9 cellular contexts compared by ENCODE assay signal in the genomic region with DNA sequence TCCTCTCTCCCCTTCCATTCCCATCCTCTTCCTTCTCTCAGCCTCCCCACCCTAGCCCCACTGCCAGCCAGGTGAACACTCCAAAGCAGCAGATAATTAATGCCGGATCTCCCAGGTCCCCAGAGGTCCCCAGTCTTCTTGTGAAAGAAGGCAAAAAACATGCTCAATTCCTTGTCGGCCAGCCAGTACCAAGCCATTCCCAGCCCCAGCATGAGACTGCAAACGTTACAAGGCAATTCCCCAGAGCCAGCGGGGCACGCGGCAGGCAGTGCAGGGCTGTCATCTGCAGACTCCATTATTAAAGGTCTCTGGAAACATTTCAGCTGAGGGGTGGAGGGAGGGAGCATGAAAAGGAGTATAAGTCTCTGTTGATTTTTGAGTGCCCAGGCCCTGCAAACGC.
A peak's percentile ranks its signal among the peaks of the same experiment; 100 is the strongest.
DNase-seq lines count a peak whose midpoint lies in the region; ATAC-seq and TF ChIP-seq lines count a peak whose summit lies in the region.
"Had no signal": no experiment of that assay in that cellular context is flagged by ENCODE, and none has a peak within 500 bp of the region (broad histone marks: within the 10 kb centered on the region; RNA-seq: fewer than 3 reads in every experiment).

No MANE protein-coding gene starts in this region.

- ATAC-seq in HG02798 (IDR thresholded peaks at IDR 0.05; ENCODE audit: poor library complexity, unreplicated experiment): no peak

- no peak for TF ChIP-seq CTCF in spleen (IDR thresholded peaks at IDR 0.05 in 8 of 11, conservative IDR thresholded peaks at IDR 0.05 in 3 of 11)

- H3K36me3 ChIP-seq in HUES6 (ENCODE audit: control insufficient read depth, insufficient read depth, low read length) (no peaks in the 10 kb centered on the region), iPS-18a (ENCODE audit: control insufficient read depth, low read depth, low read length) (no peaks in the 10 kb centered on the region), spleen (no peaks in the 10 kb centered on the region)
- no peaks in the 10 kb centered on the region for H3K36me3 ChIP-seq in effector memory CD4-positive, alpha-beta T cell (ENCODE audit: control insufficient read depth, insufficient read depth, low read length)

- H3K4me3 ChIP-seq in HUES6 (ENCODE audit: low read depth, low read length): no peak overlapping the region; the same call in 1 of the 2 replicates
- peak overlapping the region; percentile 27 for H3K4me3 ChIP-seq in iPS-18a (ENCODE audit: low read length)
- H3K4me3 ChIP-seq in spleen: no peak overlapping the region
- H3K4me3 ChIP-seq in effector memory CD4-positive, alpha-beta T cell (ENCODE audit: insufficient read depth, low read depth, low read length, poor library complexity, severe bottlenecking): no peak overlapping the region

- 66 to 77% (median 71%) methylated on average over 7 of the region's 7 CpGs for WGBS in spleen, 5 donors

- H3K27me3 ChIP-seq in HUES6 (ENCODE audit: control insufficient read depth, insufficient read depth, low read length) (no peaks in the 10 kb centered on the region), iPS-18a (ENCODE audit: control insufficient read depth, insufficient read depth, low read length) (no peaks in the 10 kb centered on the region), spleen (replicated peaks in 1 of 7) (no peaks in the 10 kb centered on the region)
- H3K27me3 ChIP-seq in effector memory CD4-positive, alpha-beta T cell (replicated peaks; ENCODE audit: control insufficient read depth, insufficient read depth, low read length, poor library complexity, severe bottlenecking): no peaks in the 10 kb centered on the region

- H3K4me1 ChIP-seq in HUES6 (ENCODE audit: control insufficient read depth, insufficient read depth, low read length) (peaks cover 64% of the 10 kb centered on the region), iPS-18a (ENCODE audit: control insufficient read depth, low read depth, low read length) (peaks cover 71% of the 10 kb centered on the region), spleen (peaks cover 45 to 98% (median 86%) of the 10 kb centered on the region in 6 donors)
- no peaks in the 10 kb centered on the region for H3K4me1 ChIP-seq in effector memory CD4-positive, alpha-beta T cell (ENCODE audit: control insufficient read depth, insufficient read depth, low read length, poor library complexity, severe bottlenecking)

- intact Hi-C loops in spleen (cut with DNase I; ENCODE audit: low total_unique reads): no loop called here

- H3K9me3 ChIP-seq in HUES6 (ENCODE audit: control insufficient read depth, insufficient read depth, low read depth, low read length) (no peaks in the 10 kb centered on the region), iPS-18a (ENCODE audit: control insufficient read depth, low read depth, low read length) (no peaks in the 10 kb centered on the region), spleen (no peaks in the 10 kb centered on the region)
- H3K9me3 ChIP-seq in effector memory CD4-positive, alpha-beta T cell (ENCODE audit: control insufficient read depth, low read length): no peaks in the 10 kb centered on the region

- peak overlapping the region; percentile 52 for H3K9ac ChIP-seq in HUES6 (ENCODE audit: low read length)
- H3K9ac ChIP-seq in iPS-18a (ENCODE audit: low read length): peak overlapping the region; percentile 21

- H3K27ac ChIP-seq in HUES6 (ENCODE audit: low read depth, low read length): peak overlapping the region; percentile 5; the same call in 1 of the 2 replicates
- H3K27ac ChIP-seq in iPS-18a (ENCODE audit: low read length): peak overlapping the region; percentile 63
- H3K27ac ChIP-seq in spleen: peak overlapping the region in 6 of 8 donors; percentile 33 to 82 (median 76)
- no peak overlapping the region for H3K27ac ChIP-seq in effector memory CD4-positive, alpha-beta T cell (ENCODE audit: insufficient read depth, low read length, poor library complexity, severe bottlenecking)

- no peak for TF ChIP-seq POLR2A in spleen (IDR thresholded peaks at IDR 0.05)

- DNase-seq in SK-N-DZ (ENCODE audit: low spot score) (peak; percentile 69), spleen (no peak), cerebellar cortex (ENCODE audit: low spot score) (no peak), dermis blood vessel endothelial cell (no peak)
- no peak for DNase-seq in effector memory CD4-positive, alpha-beta T cell
- DNase-seq: naive B cell had no signal
